ENCODE assay signal across 1 cellular context in genomic region chr22:19845369-19845722, GRCh38.
TF ChIP-seq lines count a peak whose summit lies in the region.

No MANE protein-coding gene starts in this region.

TF ChIP-seq in K562, 482 proteins besides CTCF, POLR2A, EP300 and RAD21:
- TF ChIP-seq EP400 (IDR thresholded peaks at IDR 0.05) (no peak), ZNF277 (CRISPR knock-in tag; IDR thresholded peaks at IDR 0.05; ENCODE audit: borderline replicate concordance) (no peak), SRF (CRISPR knock-in tag; IDR thresholded peaks at IDR 0.05) (no peak), POLR2G (IDR thresholded peaks at IDR 0.05; ENCODE audit: low read depth, low read length) (peak; percentile 74), ZFP30 (CRISPR knock-in tag; IDR thresholded peaks at IDR 0.05; ENCODE audit: borderline replicate concordance) (no peak), ATF4 (CRISPR knock-in tag; IDR thresholded peaks at IDR 0.05) (no peak), HNRNPH1 (optimal IDR thresholded peaks at IDR 0.05; ENCODE audit: low read depth, low read length) (no peak), GMEB1 (CRISPR knock-in tag; IDR thresholded peaks at IDR 0.05) (no peak), RBFOX2 (IDR thresholded peaks at IDR 0.05; ENCODE audit: low read depth, low read length) (0 out of 2 replicates have a peak, but pooled peaks have one; percentile 16), ZNF57 (CRISPR knock-in tag; IDR thresholded peaks at IDR 0.05) (no peak), PYGO2 (tag; IDR thresholded peaks at IDR 0.05) (no peak), ZNF146 (CRISPR knock-in tag; IDR thresholded peaks at IDR 0.05; ENCODE audit: unreplicated experiment) (peak; percentile 13), SMARCA5 (IDR thresholded peaks at IDR 0.05) (no peak), LEF1 (IDR thresholded peaks at IDR 0.05) (no peak), FOXJ3 (CRISPR knock-in tag; IDR thresholded peaks at IDR 0.05) (no peak)
